1 cellular context compared by ENCODE assay signal in the genomic region with DNA sequence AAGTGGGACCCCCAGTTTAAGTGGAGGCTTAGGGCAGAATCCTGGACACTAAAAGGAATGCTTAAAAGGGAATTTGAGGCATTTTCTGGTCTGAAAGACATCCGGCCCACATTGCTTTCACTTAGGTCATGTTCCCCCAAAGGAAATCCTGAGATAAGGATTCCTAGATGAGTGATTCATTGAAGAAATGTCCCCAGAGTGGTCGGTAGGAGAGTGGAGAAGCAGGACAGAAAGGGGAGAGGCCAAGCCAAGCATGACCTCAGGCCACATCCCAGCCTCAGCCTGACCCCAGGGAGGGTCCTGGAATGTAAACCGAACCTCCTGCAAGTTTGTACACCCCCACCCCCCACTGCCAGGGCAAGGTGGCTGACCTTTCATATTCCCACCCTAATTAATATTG.
A peak's percentile ranks its signal among the peaks of the same experiment; 100 is the strongest.
TF ChIP-seq lines count a peak whose summit lies in the region.

No MANE protein-coding gene starts in this region.

TF ChIP-seq in IMR-90, 13 proteins besides CTCF, POLR2A, EP300 and RAD21 (continued from another document):
- TF ChIP-seq NFE2L2 (IDR thresholded peaks at IDR 0.05; ENCODE audit: low read depth, low read length) (no peak), MXI1 (IDR thresholded peaks at IDR 0.05; ENCODE audit: borderline replicate concordance, low read depth, low read length) (no peak), RCOR1 (IDR thresholded peaks at IDR 0.05; ENCODE audit: insufficient replicate concordance, low read length) (no peak), SMC3 (IDR thresholded peaks at IDR 0.05; ENCODE audit: low read depth, low read length) (no peak), MAZ (IDR thresholded peaks at IDR 0.05; ENCODE audit: borderline replicate concordance, low read depth, low read length) (no peak), CEBPB (IDR thresholded peaks at IDR 0.05; ENCODE audit: low read depth, low read length) (peak; percentile 3; the same call in 1 of the 2 replicates), MAFK (IDR thresholded peaks at IDR 0.05; ENCODE audit: low read depth, low read length) (no peak), BHLHE40 (IDR thresholded peaks at IDR 0.05; ENCODE audit: low read depth, low read length) (no peak), FOS (IDR thresholded peaks at IDR 0.05; ENCODE audit: low read depth, low read length) (0 out of 2 replicates have a peak, but pooled peaks have one; percentile 28), RFX5 (IDR thresholded peaks at IDR 0.05; ENCODE audit: low read depth, low read length) (no peak), CHD1 (IDR thresholded peaks at IDR 0.05; ENCODE audit: low read depth, low read length) (no peak)
- TF ChIP-seq, protein P1, sequence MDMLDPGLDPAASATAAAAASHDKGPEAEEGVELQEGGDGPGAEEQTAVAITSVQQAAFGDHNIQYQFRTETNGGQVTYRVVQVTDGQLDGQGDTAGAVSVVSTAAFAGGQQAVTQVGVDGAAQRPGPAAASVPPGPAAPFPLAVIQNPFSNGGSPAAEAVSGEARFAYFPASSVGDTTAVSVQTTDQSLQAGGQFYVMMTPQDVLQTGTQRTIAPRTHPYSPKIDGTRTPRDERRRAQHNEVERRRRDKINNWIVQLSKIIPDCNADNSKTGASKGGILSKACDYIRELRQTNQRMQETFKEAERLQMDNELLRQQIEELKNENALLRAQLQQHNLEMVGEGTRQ (IDR thresholded peaks at IDR 0.05; ENCODE audit: low read depth, low read length), result no peak
